In the genomic region with DNA sequence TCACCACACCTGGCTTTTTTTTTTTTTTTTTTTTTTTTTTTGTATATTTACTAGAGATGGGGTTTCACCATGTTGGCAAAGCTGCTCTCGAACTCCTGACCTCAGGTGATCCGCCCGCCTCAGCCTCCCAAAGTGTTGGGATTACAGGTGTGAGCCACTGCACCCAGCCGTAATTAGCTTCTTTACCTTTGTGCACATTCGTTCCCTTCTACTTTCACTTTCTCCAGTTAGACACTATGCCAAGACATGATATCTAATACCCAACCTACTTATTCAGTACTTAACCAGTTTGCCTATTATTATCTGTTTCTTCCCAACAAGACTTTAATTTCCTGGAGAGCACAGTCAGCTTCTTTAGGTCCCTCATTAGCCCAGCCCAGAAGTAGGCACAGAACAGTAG, we compare ENCODE assay signal across 1 cellular context.
TF ChIP-seq lines count a peak whose summit lies in the region.

No MANE protein-coding gene starts in this region.

TF ChIP-seq in IMR-90, 13 proteins besides CTCF, POLR2A, EP300 and RAD21:
- no peak for TF ChIP-seq NFE2L2 (IDR thresholded peaks at IDR 0.05; ENCODE audit: low read depth, low read length)
- TF ChIP-seq BHLHE40 (IDR thresholded peaks at IDR 0.05; ENCODE audit: low read depth, low read length), result no peak
- no peak for TF ChIP-seq RFX5 (IDR thresholded peaks at IDR 0.05; ENCODE audit: low read depth, low read length)
- no peak for TF ChIP-seq CHD1 (IDR thresholded peaks at IDR 0.05; ENCODE audit: low read depth, low read length)
- TF ChIP-seq RCOR1 (IDR thresholded peaks at IDR 0.05; ENCODE audit: insufficient replicate concordance, low read length), result no peak
- no peak for TF ChIP-seq MAZ (IDR thresholded peaks at IDR 0.05; ENCODE audit: borderline replicate concordance, low read depth, low read length)
- no peak for TF ChIP-seq MXI1 (IDR thresholded peaks at IDR 0.05; ENCODE audit: borderline replicate concordance, low read depth, low read length)
- no peak for TF ChIP-seq SMC3 (IDR thresholded peaks at IDR 0.05; ENCODE audit: low read depth, low read length)
- TF ChIP-seq CEBPB (IDR thresholded peaks at IDR 0.05; ENCODE audit: low read depth, low read length), result no peak
- TF ChIP-seq, protein P1, sequence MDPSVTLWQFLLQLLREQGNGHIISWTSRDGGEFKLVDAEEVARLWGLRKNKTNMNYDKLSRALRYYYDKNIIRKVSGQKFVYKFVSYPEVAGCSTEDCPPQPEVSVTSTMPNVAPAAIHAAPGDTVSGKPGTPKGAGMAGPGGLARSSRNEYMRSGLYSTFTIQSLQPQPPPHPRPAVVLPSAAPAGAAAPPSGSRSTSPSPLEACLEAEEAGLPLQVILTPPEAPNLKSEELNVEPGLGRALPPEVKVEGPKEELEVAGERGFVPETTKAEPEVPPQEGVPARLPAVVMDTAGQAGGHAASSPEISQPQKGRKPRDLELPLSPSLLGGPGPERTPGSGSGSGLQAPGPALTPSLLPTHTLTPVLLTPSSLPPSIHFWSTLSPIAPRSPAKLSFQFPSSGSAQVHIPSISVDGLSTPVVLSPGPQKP (IDR thresholded peaks at IDR 0.05; ENCODE audit: borderline replicate concordance, low read depth, low read length), result no peak
- no peak for TF ChIP-seq USF2 (IDR thresholded peaks at IDR 0.05; ENCODE audit: low read depth, low read length)
- TF ChIP-seq MAFK (IDR thresholded peaks at IDR 0.05; ENCODE audit: low read depth, low read length), result no peak
- no peak for TF ChIP-seq FOS (IDR thresholded peaks at IDR 0.05; ENCODE audit: low read depth, low read length)
TF ChIP-seq in IMR-90: peak in this region for 0.
